8 cellular contexts compared by ENCODE assay signal in the genomic region with DNA sequence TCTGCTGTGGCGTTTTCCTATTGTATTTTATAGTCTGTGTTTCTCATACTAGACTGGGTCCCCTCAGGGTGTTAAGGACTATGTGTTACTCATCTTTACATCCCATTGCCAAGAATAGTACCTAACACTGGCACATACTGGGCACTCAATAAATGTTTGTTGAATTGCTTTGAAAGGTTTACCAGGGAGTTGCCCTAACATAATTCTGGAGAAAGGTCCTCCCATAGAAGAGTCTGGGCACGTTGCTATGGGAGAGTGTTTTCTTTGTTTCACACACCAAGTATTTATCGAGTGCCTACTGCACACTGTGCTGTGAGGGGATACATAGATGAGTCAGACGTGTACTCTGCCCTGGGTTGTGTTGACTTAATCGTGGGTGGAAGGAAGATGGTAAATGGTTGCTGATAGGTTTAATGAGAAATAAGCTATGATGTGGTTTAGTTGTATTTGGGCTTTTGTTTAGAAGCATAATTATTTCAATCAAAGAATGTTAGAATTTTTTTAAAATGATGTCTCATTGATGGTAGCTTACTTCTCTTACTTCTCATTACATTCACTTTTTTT. TPM values are rescaled to one million over a fixed set of nuclear protein-coding genes. Genes with fewer than 3 reads are reported as not detected.
DNase-seq lines count a peak whose midpoint lies in the region; ATAC-seq, FAIRE-seq and TF ChIP-seq lines count a peak whose summit lies in the region.

No MANE protein-coding gene starts in this region.

- H3K27me3 ChIP-seq in HAP-1 (ENCODE audit: low read depth): no peaks in the 10 kb centered on the region

- H3K27me3 Mint-ChIP-seq in activated CD8-positive, alpha-beta T cell treated with anti-CD3 and anti-CD28 coated beads for 36 hours: no peaks in the 10 kb centered on the region

- no peaks in the 10 kb centered on the region for H3K36me3 ChIP-seq in HAP-1 (replicated peaks)

- FAIRE-seq in GM12891 (lab: Jason Lieb, UNC): peak; percentile 99

- CTCF ChIA-PET in activated CD8-positive, alpha-beta T cell treated with anti-CD3 and anti-CD28 coated beads for 36 hours (lab: Charles Lee): no interaction called here

- no peak for TF ChIP-seq CTCF in activated CD8-positive, alpha-beta T cell treated with anti-CD3 and anti-CD28 coated beads for 36 hours (IDR thresholded peaks at IDR 0.05)

- H3K4me1 ChIP-seq in HAP-1: peaks cover 4% of the 10 kb centered on the region

- intact Hi-C loops in activated CD8-positive, alpha-beta T cell treated with anti-CD3 and anti-CD28 coated beads for 36 hours (cut with micrococcal nuclease): loop anchor here (5.0 kb wide), 1 partner anchor 40 kb away; the partner anchor contains the start of gene AFF1

- in situ Hi-C loops in HAP-1 (cut with MboI; ENCODE audit: low sequenced_read_pairs): no loop called here

- ATAC-seq in GM21423 (IDR thresholded peaks at IDR 0.05; ENCODE audit: unreplicated experiment) (peak; percentile 85), HG03565 (IDR thresholded peaks at IDR 0.05; ENCODE audit: unreplicated experiment) (peak; percentile 91)
- ATAC-seq in activated CD8-positive, alpha-beta T cell treated with anti-CD3 and anti-CD28 coated beads for 36 hours: peak; percentile 86

- peaks cover 7% of the 10 kb centered on the region for H3K36me3 Mint-ChIP-seq in activated CD8-positive, alpha-beta T cell treated with anti-CD3 and anti-CD28 coated beads for 36 hours (ENCODE audit: low read depth)

- no peak for DNase-seq in GM12891 (ENCODE audit: insufficient read length, low spot score)
- peak; percentile 50 for DNase-seq in activated CD8-positive, alpha-beta T cell treated with anti-CD3 and anti-CD28 coated beads for 36 hours
- peak; percentile 79 to 92 for DNase-seq in lung microvascular endothelial cell (ENCODE audit: low read depth in 2 of 2)
- no peak for DNase-seq in substantia nigra (lab: John Stamatoyannopoulos, UW)
- no peak for DNase-seq in stimulated activated naive CD4-positive, alpha-beta T cell treated with Interleukin-2 at 50 U/mL for 16 hours (lab: John Stamatoyannopoulos, UW)
- DNase-seq in HAP-1 (ENCODE audit: low spot score in 2 of 2): no peak

- no peak overlapping the region for H3K4me3 ChIP-seq in HAP-1

- peaks cover 62% of the 10 kb centered on the region for H3K4me1 Mint-ChIP-seq in activated CD8-positive, alpha-beta T cell treated with anti-CD3 and anti-CD28 coated beads for 36 hours (ENCODE audit: low read depth)

- H3K27ac ChIP-seq in substantia nigra (ENCODE audit: low read depth, low read length, poor library complexity, severe bottlenecking): no peak overlapping the region

- H3K9me3 ChIP-seq in HAP-1: no peaks in the 10 kb centered on the region

- no peaks in the 10 kb centered on the region for H3K9me3 Mint-ChIP-seq in activated CD8-positive, alpha-beta T cell treated with anti-CD3 and anti-CD28 coated beads for 36 hours

- H3K4me3 Mint-ChIP-seq in activated CD8-positive, alpha-beta T cell treated with anti-CD3 and anti-CD28 coated beads for 36 hours: no peak overlapping the region

- POLR2A ChIA-PET in activated CD8-positive, alpha-beta T cell treated with anti-CD3 and anti-CD28 coated beads for 36 hours (lab: Charles Lee): interaction anchor here (0.7 kb wide), 2 partner anchors 30 to 32 kb away, joined by 3 read pairs; no protein-coding TSS in a partner anchor

- no peak for TF ChIP-seq POLR2A in GM12891 (IDR thresholded peaks at IDR 0.05; ENCODE audit: low read depth, low read length)

- H3K27ac Mint-ChIP-seq in activated CD8-positive, alpha-beta T cell treated with anti-CD3 and anti-CD28 coated beads for 36 hours: peak overlapping the region; percentile 75

TF ChIP-seq in GM12891, 5 proteins besides CTCF, POLR2A, EP300 and RAD21:
- TF ChIP-seq POLR2AphosphoS5 (IDR thresholded peaks at IDR 0.05; ENCODE audit: low read depth, low read length): no peak
- no peak for TF ChIP-seq SPI1 (IDR thresholded peaks at IDR 0.05; ENCODE audit: low read depth, low read length)
- no peak for TF ChIP-seq PAX5 (IDR thresholded peaks at IDR 0.05; ENCODE audit: insufficient read depth, low read length, severe bottlenecking)
- no peak for TF ChIP-seq TAF1 (IDR thresholded peaks at IDR 0.05; ENCODE audit: low read depth, low read length)
- TF ChIP-seq POU2F2 (IDR thresholded peaks at IDR 0.05; ENCODE audit: low read depth, low read length): no peak

RNA-seq across cellular contexts. Expression of gene AFF1, which starts 42.9 kb away (rescaled TPM):
- polyA plus RNA-seq in GM12891 (2012; ENCODE audit: low read depth, missing spikeins): 17.2 TPM
- 10 to 100 TPM; 40.3 to 45.4 TPM for total RNA-seq in activated CD8-positive, alpha-beta T cell treated with anti-CD3 and anti-CD28 coated beads for 36 hours
- 13.1 and 22.4 TPM in 2 replicates for total RNA-seq in lung microvascular endothelial cell

Comparison
In these comparisons a context has a peak if more than half of its experiments do, and no peak if none do; other contexts are left out.
1. DNase-seq: peak in activated CD8-positive, alpha-beta T cell treated with anti-CD3 and anti-CD28 coated beads for 36 hours (single experiment) and lung microvascular endothelial cell (2 of 2); none in GM12891 (single experiment), substantia nigra (0 of 49), stimulated activated naive CD4-positive, alpha-beta T cell treated with Interleukin-2 at 50 U/mL for 16 hours (single experiment) and HAP-1 (0 of 2).
2. Peak in every context shown above with its lines, with median percentiles within 50 percentile points of each other: ATAC-seq.